9 cellular contexts compared by ENCODE assay signal in genomic region chr10:79073784-79074432, GRCh38. TPM values are rescaled to one million over a fixed set of nuclear protein-coding genes. Genes with fewer than 3 reads are reported as not detected.
DNase-seq lines count a peak whose midpoint lies in the region; ATAC-seq and TF ChIP-seq lines count a peak whose summit lies in the region.
"Had no signal": no experiment of that assay in that cellular context is flagged by ENCODE, and none has a peak within 500 bp of the region (broad histone marks: within the 10 kb centered on the region; RNA-seq: fewer than 3 reads in every experiment).

No MANE protein-coding gene starts in this region.

- H3K9me3 ChIP-seq in heart right ventricle = no peaks in the 10 kb centered on the region
- no peaks in the 10 kb centered on the region for H3K9me3 ChIP-seq in sigmoid colon

- H3K36me3 ChIP-seq in heart right ventricle (no peaks in the 10 kb centered on the region), sigmoid colon (no peaks in the 10 kb centered on the region)

- TF ChIP-seq CTCF in heart right ventricle (IDR thresholded peaks at IDR 0.05) (no peak), sigmoid colon (IDR thresholded peaks at IDR 0.05) (no peak)

- H3K4me1 ChIP-seq in heart right ventricle = peaks cover 38 to 83% (median 79%) of the 10 kb centered on the region in 9 donors
- H3K4me1 ChIP-seq in sigmoid colon = peaks cover 0 to 77% (median 75%) of the 10 kb centered on the region in 4 donors

- TF ChIP-seq EP300 in sigmoid colon (IDR thresholded peaks at IDR 0.05) = no peak

- TF ChIP-seq POLR2A in sigmoid colon (IDR thresholded peaks at IDR 0.05) = no peak

- DNase-seq in DMS53 (lab: John Stamatoyannopoulos, UW) (peak; percentile 74), RPMI7951 (ENCODE audit: low read depth) (peak; percentile 72), heart right ventricle (peak in 1 of 2 donors; percentile 59), sigmoid colon (peak; percentile 84), HPDE6-E6E7 (ENCODE audit: extremely low spot score) (no peak), Kasumi-1 (lab: John Stamatoyannopoulos, UW) (no peak), UCSD-AML1 (lab: John Stamatoyannopoulos, UW; ENCODE audit: unreplicated experiment) (no peak)
- DNase-seq: activated B cell treated with CpG ODN at 0.5 μM for 24 hours had no signal

- 51 to 56% methylated on average over 15 of the region's 15 CpGs for WGBS in heart right ventricle, 2 donors
- 17 to 49% methylated on average over 15 of the region's 15 CpGs for WGBS in sigmoid colon, 2 donors

- H3K4me3 ChIP-seq in heart right ventricle (peak overlapping the region in 4 of 10 donors; percentile 6 to 20 (median 19)), sigmoid colon (peak overlapping the region in 1 of 4 donors; percentile 18)

- intact Hi-C loops in heart right ventricle (cut with DNase I) (loop anchor here in 9 of 10 donors (5.0 to 10.0 kb wide), 11 partner anchors 38 to 1029 kb away; no protein-coding TSS in a partner anchor), sigmoid colon (cut with DNase I) (no loop called here)

- no peaks in the 10 kb centered on the region for H3K27me3 ChIP-seq in heart right ventricle
- no peaks in the 10 kb centered on the region for H3K27me3 ChIP-seq in sigmoid colon

- ATAC-seq in heart right ventricle (no peak), GM21360 (IDR thresholded peaks at IDR 0.05; ENCODE audit: unreplicated experiment) (no peak)

- H3K27ac ChIP-seq in heart right ventricle = peak overlapping the region in 9 of 10 donors; percentile 10 to 99 (median 30)
- peak overlapping the region; percentile 96 to 100 (median 99) for H3K27ac ChIP-seq in sigmoid colon

RNA-seq across cellular contexts. Expression of gene ZMIZ1, which starts 5.1 kb away (rescaled TPM):
- 15.4 and 20.2 TPM in 2 replicates for total RNA-seq in RPMI7951 (2014; rRNA removed; shearing (Covaris generic))
- total RNA-seq in heart right ventricle (10 to 100 TPM; 40.4 to 61.5 (median 50.8) TPM), sigmoid colon (10 to 100 TPM; 26.5 to 49.3 (median 37.5) TPM)
- polyA plus RNA-seq in heart right ventricle (10 to 100 TPM; 24.2 to 26.8 TPM), sigmoid colon (10 to 100 TPM; 17.4 to 31.5 (median 25.4) TPM)

Comparison
In these comparisons a context has a peak if more than half of its experiments do, and no peak if none do; other contexts are left out.
1. DNase-seq: peak in DMS53 (single experiment), RPMI7951 (single experiment) and sigmoid colon (single experiment); none in HPDE6-E6E7 (single experiment), Kasumi-1 (0 of 2) and UCSD-AML1 (single experiment).